35 cellular contexts compared by ENCODE assay signal in the genomic region with DNA sequence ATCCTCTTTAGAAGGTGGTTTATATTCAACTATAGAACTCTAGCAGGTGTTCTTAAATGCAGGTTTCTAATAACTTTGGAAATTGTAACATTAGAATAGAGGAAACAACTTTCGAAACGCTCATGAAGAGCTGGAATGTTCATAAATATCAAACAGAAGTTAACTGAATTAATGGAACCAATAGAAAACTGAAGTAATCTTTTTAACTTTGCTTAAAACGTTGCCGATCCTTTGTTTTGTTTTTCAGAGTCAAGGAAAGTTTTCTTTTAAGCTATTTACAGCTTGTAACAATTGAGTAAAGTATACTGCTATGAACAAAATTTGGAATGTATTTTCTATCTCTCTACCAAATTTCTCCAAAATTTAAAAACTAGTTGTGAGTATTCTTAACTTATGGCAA. TPM values are rescaled to one million over a fixed set of nuclear protein-coding genes. Genes with fewer than 3 reads are reported as not detected.
"Had no signal": no experiment of that assay in that cellular context is flagged by ENCODE, and none has a peak within 500 bp of the region (broad histone marks: within the 10 kb centered on the region; RNA-seq: fewer than 3 reads in every experiment).

No MANE protein-coding gene starts in this region.

- H3K36me3 ChIP-seq: adrenal gland, ascending aorta, brain microvascular endothelial cell, breast epithelium, cardiac muscle cell had no signal

- H3K9me3 ChIP-seq: adrenal gland, ascending aorta, body of pancreas, breast epithelium had no signal

- FAIRE-seq: astrocyte, bronchial epithelial cell had no signal

- H3K4me3 ChIP-seq: adrenal gland, ascending aorta, body of pancreas, breast epithelium, cardiac muscle cell had no signal

- H3K27ac ChIP-seq: adrenal gland, ascending aorta, body of pancreas, brain microvascular endothelial cell, breast epithelium, cardiac muscle cell had no signal

- H3K4me1 ChIP-seq: ascending aorta, breast epithelium had no signal

- H3K27me3 ChIP-seq: adrenal gland, ascending aorta, body of pancreas, brain microvascular endothelial cell, breast epithelium, cardiac muscle cell had no signal

- ATAC-seq: activated naive CD4-positive, alpha-beta T cell treated with anti-CD3 and anti-CD28 coated beads, Interleukin-2, amount 50 U/mL, for 72 hours; activated naive CD8-positive, alpha-beta T cell treated with anti-CD3 and anti-CD28 coated beads, Interleukin-2, amount 50 U/mL, for 24 hours; activated T-cell treated with anti-CD3 and anti-CD28 coated beads, Interleukin-2, amount 50 U/mL, for 4 hours; activated T-cell treated with anti-CD3 and anti-CD28 coated beads, Interleukin-2, amount 50 U/mL, for 72 hours; activated T-helper 17 cell treated with anti-CD3 and anti-CD28 coated beads, Interleukin-2, amount 50 U/mL, for 72 hours; body of pancreas had no signal

- DNase-seq: activated effector memory CD4-positive, alpha-beta T cell treated with anti-CD3 and anti-CD28 coated beads, Interleukin-2, amount 50 U/mL, for 16 hours; activated effector memory CD4-positive, alpha-beta T cell treated with Interleukin-2 at 50 U/mL for 16 hours; activated gamma-delta T cell; activated gamma-delta T cell treated with Interleukin-2 at 50 U/mL for 16 hours; activated naive CD4-positive, alpha-beta T cell; activated naive CD4-positive, alpha-beta T cell treated with anti-CD3 and anti-CD28 coated beads for 36 hours; activated naive CD4-positive, alpha-beta T cell treated with anti-CD3 and anti-CD28 coated beads, Interleukin-2, amount 10 ng/mL, durations not matched to agents 7 days and 5 days; activated naive CD4-positive, alpha-beta T cell treated with anti-CD3 and anti-CD28 coated beads, Interleukin-2, amount 50 U/mL, for 16 hours; activated naive CD4-positive, alpha-beta T cell treated with Interleukin-2 at 50 U/mL for 16 hours; activated naive CD8-positive, alpha-beta T cell treated with anti-CD3 and anti-CD28 coated beads for 36 hours; activated naive CD8-positive, alpha-beta T cell treated with anti-CD3 and anti-CD28 coated beads, Interleukin-2, amount 10 ng/mL, durations not matched to agents 7 days and 5 days; activated naive CD8-positive, alpha-beta T cell treated with anti-CD3 and anti-CD28 coated beads, Interleukin-2, amount 50 U/mL, for 24 hours; activated T-cell treated with anti-CD3 and anti-CD28 coated beads, Interleukin-2, amount 50 U/mL, for 4 hours; activated T-cell treated with anti-CD3 and anti-CD28 coated beads, Interleukin-2, amount 50 U/mL, for 48 hours; activated T-cell treated with anti-CD3 and anti-CD28 coated beads, Interleukin-2, amount 50 U/mL, for 72 hours; adrenal gland; amniotic stem cell; amygdala; anterior cingulate cortex; aorta; body of pancreas; brain microvascular endothelial cell; caudate nucleus; central memory CD4-positive, alpha-beta T cell; cerebellar nuclear complex had no signal

RNA-seq across cellular contexts. Expression of a gene that starts 19.0 kb away (rescaled TPM):
- total RNA-seq: activated naive CD4-positive, alpha-beta T cell treated with anti-CD3 and anti-CD28 coated beads for 36 hours; activated naive CD4-positive, alpha-beta T cell treated with anti-CD3 and anti-CD28 coated beads, Interleukin-2, amount 50 U/mL, for 72 hours; activated naive CD8-positive, alpha-beta T cell treated with anti-CD3 and anti-CD28 coated beads for 36 hours; activated naive CD8-positive, alpha-beta T cell treated with anti-CD3 and anti-CD28 coated beads, Interleukin-2, amount 10 ng/mL, durations not matched to agents 7 days and 5 days; activated T-cell treated with anti-CD3 and anti-CD28 coated beads, Interleukin-2, amount 50 U/mL, for 72 hours; activated T-helper 1 cell treated with anti-CD3 and anti-CD28 coated beads, Interleukin-12 subunit alpha, Interleukin-12 subunit beta, Interleukin-2, Interleukin-4 antibody, amounts not matched to agents 30 ng/mL and 10 ng/mL and 1 ng/mL, durations not matched to agents 14 hours and 24 hours and 36 hours; activated T-helper 17 cell treated with anti-CD3 and anti-CD28 coated beads, Interleukin-2, amount 50 U/mL, for 72 hours; activated T-helper 2 cell treated with anti-CD3 and anti-CD28 coated beads, Interferon-gamma antibody, Interleukin-2, Interleukin-4, amounts not matched to agents 10 μg/mL and 5 μg/mL and 100 μg/mL, durations not matched to agents 14 hours and 24 hours and 36 hours; aorta; ascending aorta; bronchial epithelial cell; cardiac septum had no signal

RNA-seq across cellular contexts. Expression of a gene that starts 41.7 kb away (rescaled TPM):
- total RNA-seq: activated T-helper 1 cell treated with anti-CD3 and anti-CD28 coated beads, Interleukin-12 subunit alpha, Interleukin-12 subunit beta, Interleukin-2, Interleukin-4 antibody, amounts not matched to agents 30 ng/mL and 10 ng/mL and 1 ng/mL, durations not matched to agents 14 hours and 24 hours and 36 hours; activated T-helper 2 cell treated with anti-CD3 and anti-CD28 coated beads, Interferon-gamma antibody, Interleukin-2, Interleukin-4, amounts not matched to agents 10 μg/mL and 5 μg/mL and 100 μg/mL, durations not matched to agents 14 hours and 24 hours and 36 hours; cardiac septum had no signal

RNA-seq across cellular contexts. Expression of a gene that starts 53.3 kb away (rescaled TPM):
- total RNA-seq: ascending aorta had no signal
